In genomic region chrX:117996918-117997480, GRCh38 we compare ENCODE assay signal across 9 cellular contexts.
DNase-seq lines count a peak whose midpoint lies in the region; ATAC-seq and TF ChIP-seq lines count a peak whose summit lies in the region.
"Had no signal": no experiment of that assay in that cellular context is flagged by ENCODE, and none has a peak within 500 bp of the region (broad histone marks: within the 10 kb centered on the region; RNA-seq: fewer than 3 reads in every experiment).

No MANE protein-coding gene starts in this region.

- H3K4me1 Mint-ChIP-seq in brain = peaks cover 6% of the 10 kb centered on the region
- H3K4me1 Mint-ChIP-seq: activated CD4-positive, alpha-beta T cell treated with anti-CD3 and anti-CD28 coated beads for 36 hours had no signal

- H3K9me3 Mint-ChIP-seq in brain = peaks cover 0 to 3% (median 0%) of the 10 kb centered on the region in 5 experiments

- H3K27me3 Mint-ChIP-seq in brain = no peaks in the 10 kb centered on the region
- H3K27me3 Mint-ChIP-seq: activated CD4-positive, alpha-beta T cell treated with anti-CD3 and anti-CD28 coated beads for 36 hours had no signal

- no peak overlapping the region for H3K4me3 Mint-ChIP-seq in brain
- H3K4me3 Mint-ChIP-seq: activated CD4-positive, alpha-beta T cell treated with anti-CD3 and anti-CD28 coated beads for 36 hours had no signal

- no peak for DNase-seq in left colon
- no peak for DNase-seq in 8988T
- DNase-seq in NCI-H1048 (lab: John Stamatoyannopoulos, UW) = no peak
- DNase-seq: activated CD4-positive, alpha-beta T cell treated with anti-CD3 and anti-CD28 coated beads for 36 hours had no signal

- no peak overlapping the region for H3K27ac Mint-ChIP-seq in brain
- H3K27ac Mint-ChIP-seq: activated CD4-positive, alpha-beta T cell treated with anti-CD3 and anti-CD28 coated beads for 36 hours had no signal

- H3K36me3 Mint-ChIP-seq in brain = peaks cover 3% of the 10 kb centered on the region

- TF ChIP-seq CTCF in GM12872 (IDR thresholded peaks at IDR 0.05; ENCODE audit: insufficient read depth, low read depth, low read length) = peak; percentile 27; the same call in 1 of the 3 replicates
- peak; percentile 74 for TF ChIP-seq CTCF in LNCAP (IDR thresholded peaks at IDR 0.05)
- peak; percentile 43 to 51 for TF ChIP-seq CTCF in brain (conservative IDR thresholded peaks at IDR 0.05)

- intact Hi-C loops in left colon (cut with DNase I, micrococcal nuclease) = no loop called here

- ATAC-seq in left colon (peak; percentile 48), GM18867 (IDR thresholded peaks at IDR 0.05; ENCODE audit: unreplicated experiment) (no peak), GM21367 (IDR thresholded peaks at IDR 0.05; ENCODE audit: unreplicated experiment) (no peak)
- ATAC-seq: activated CD4-positive, alpha-beta T cell treated with anti-CD3 and anti-CD28 coated beads for 36 hours had no signal
